In the genomic region with DNA sequence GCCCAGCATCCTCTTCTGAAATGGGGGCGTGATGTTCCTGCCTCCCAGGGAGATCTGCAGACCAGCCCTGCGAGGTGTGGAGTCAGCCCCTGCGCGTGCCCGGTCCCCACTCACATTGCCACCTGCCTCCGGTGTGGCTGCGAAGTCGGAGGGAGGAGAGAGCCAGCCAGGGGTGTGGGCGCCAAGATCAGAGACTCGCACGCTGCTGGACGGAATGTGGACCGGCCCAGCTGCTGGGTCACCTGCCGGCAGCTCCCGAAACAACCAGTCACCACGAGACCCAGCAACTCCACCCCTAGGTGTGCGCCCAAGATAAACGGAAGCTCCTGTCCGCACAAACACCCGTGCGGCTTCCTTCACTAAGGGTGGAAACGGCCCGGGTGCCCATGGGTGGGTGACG, we compare ENCODE assay signal across 30 cellular contexts.
"Had no signal": no experiment of that assay in that cellular context is flagged by ENCODE, and none has a peak within 500 bp of the region (broad histone marks: within the 10 kb centered on the region; RNA-seq: fewer than 3 reads in every experiment).

No MANE protein-coding gene starts in this region.

- H3K27me3 ChIP-seq: heart right ventricle, pancreas, sigmoid colon had no signal

- H3K36me3 Mint-ChIP-seq: activated CD8-positive, alpha-beta memory T cell treated with anti-CD3 and anti-CD28 coated beads, Interleukin-2, amount 10 ng/mL, durations not matched to agents 7 days and 5 days; activated naive CD4-positive, alpha-beta T cell treated with anti-CD3 and anti-CD28 coated beads, Interleukin-2, amount 50 U/mL, for 72 hours; naive B cell; stimulated activated effector memory CD8-positive, alpha-beta T cell treated with anti-CD3 and anti-CD28 coated beads, Interleukin-12 subunit alpha, Interleukin-12 subunit beta, amount 100 ng/mL, for 72 hours had no signal

- H3K9me3 Mint-ChIP-seq: activated naive CD4-positive, alpha-beta T cell treated with anti-CD3 and anti-CD28 coated beads, Interleukin-2, amount 50 U/mL, for 72 hours; activated T-helper 2 cell treated with anti-CD3 and anti-CD28 coated beads, Interferon-gamma antibody, Interleukin-2, Interleukin-4, amounts not matched to agents 10 μg/mL and 5 μg/mL and 100 μg/mL, durations not matched to agents 14 hours and 24 hours and 36 hours; naive B cell; nephron progenitor cell; stimulated activated effector memory CD8-positive, alpha-beta T cell treated with anti-CD3 and anti-CD28 coated beads, Interleukin-12 subunit alpha, Interleukin-12 subunit beta, amount 100 ng/mL, for 72 hours; T-helper 1 cell treated with Interleukin-12 subunit alpha and Interleukin-12 subunit beta and Interleukin-4 antibody, amounts not matched to agents 30 μg/mL and 1 μg/mL, for 36 hours had no signal

- H3K36me3 ChIP-seq: esophagus squamous epithelium, heart right ventricle, left ventricle myocardium inferior, pancreas, prostate gland, sigmoid colon, suprapubic skin, tibial artery had no signal

- H3K9me3 ChIP-seq: esophagus squamous epithelium, heart right ventricle, left ventricle myocardium inferior, pancreas, prostate gland, sigmoid colon, suprapubic skin, tibial artery had no signal

- DNase-seq: activated CD4-positive, alpha-beta T cell treated with anti-CD3 and anti-CD28 coated beads for 1 hour; activated CD4-positive, alpha-beta T cell treated with anti-CD3 and anti-CD28 coated beads, Interleukin-2, amount 50 U/mL, for 1 hour; activated CD8-positive, alpha-beta memory T cell treated with anti-CD3 and anti-CD28 coated beads, Interleukin-2, amount 10 ng/mL, durations not matched to agents 7 days and 5 days; activated CD8-positive, alpha-beta T cell treated with anti-CD3 and anti-CD28 coated beads, Interleukin-2, amount 10 ng/mL, durations not matched to agents 7 days and 5 days; activated naive CD4-positive, alpha-beta T cell; activated T-cell treated with anti-CD3 and anti-CD28 coated beads, Interleukin-2, amount 50 U/mL, for 48 hours; anterior cingulate cortex; dermis blood vessel endothelial cell; effector CD4-positive, alpha-beta T cell; esophagus squamous epithelium; foreskin melanocyte; heart right ventricle; left ventricle myocardium inferior; naive B cell; nephron progenitor cell; nucleus accumbens; pancreas; retina; sigmoid colon; small intestine; stimulated activated CD4-positive, alpha-beta T cell treated with anti-CD3 and anti-CD28 coated beads, Interleukin-4, amount 100 ng/mL, for 24 hours; T-helper 9 cell; tibial artery had no signal

- ATAC-seq: activated CD8-positive, alpha-beta memory T cell treated with anti-CD3 and anti-CD28 coated beads, Interleukin-2, amount 10 ng/mL, durations not matched to agents 7 days and 5 days; activated CD8-positive, alpha-beta T cell treated with anti-CD3 and anti-CD28 coated beads, Interleukin-2, amount 10 ng/mL, durations not matched to agents 7 days and 5 days; activated naive CD4-positive, alpha-beta T cell treated with anti-CD3 and anti-CD28 coated beads, Interleukin-2, amount 50 U/mL, for 72 hours; heart right ventricle; pancreas; stimulated activated effector memory CD8-positive, alpha-beta T cell treated with anti-CD3 and anti-CD28 coated beads, Interleukin-12 subunit alpha, Interleukin-12 subunit beta, amount 100 ng/mL, for 72 hours had no signal

- H3K27ac Mint-ChIP-seq: activated CD8-positive, alpha-beta memory T cell treated with anti-CD3 and anti-CD28 coated beads, Interleukin-2, amount 10 ng/mL, durations not matched to agents 7 days and 5 days; activated CD8-positive, alpha-beta T cell treated with anti-CD3 and anti-CD28 coated beads, Interleukin-2, amount 10 ng/mL, durations not matched to agents 7 days and 5 days; activated naive CD4-positive, alpha-beta T cell treated with anti-CD3 and anti-CD28 coated beads, Interleukin-2, amount 50 U/mL, for 72 hours; activated T-helper 2 cell treated with anti-CD3 and anti-CD28 coated beads, Interferon-gamma antibody, Interleukin-2, Interleukin-4, amounts not matched to agents 10 μg/mL and 5 μg/mL and 100 μg/mL, durations not matched to agents 14 hours and 24 hours and 36 hours; naive B cell; nephron progenitor cell; stimulated activated effector memory CD8-positive, alpha-beta T cell treated with anti-CD3 and anti-CD28 coated beads, Interleukin-12 subunit alpha, Interleukin-12 subunit beta, amount 100 ng/mL, for 72 hours; T-helper 1 cell treated with Interleukin-12 subunit alpha and Interleukin-12 subunit beta and Interleukin-4 antibody, amounts not matched to agents 30 μg/mL and 1 μg/mL, for 36 hours had no signal

- H3K27ac ChIP-seq: esophagus squamous epithelium, heart right ventricle, left ventricle myocardium inferior, pancreas, prostate gland, sigmoid colon, suprapubic skin, tibial artery had no signal

- H3K4me3 ChIP-seq: esophagus squamous epithelium, heart right ventricle, left ventricle myocardium inferior, lung, pancreas, prostate gland, sigmoid colon, suprapubic skin, tibial artery had no signal

- H3K4me3 Mint-ChIP-seq: activated CD8-positive, alpha-beta memory T cell treated with anti-CD3 and anti-CD28 coated beads, Interleukin-2, amount 10 ng/mL, durations not matched to agents 7 days and 5 days; activated CD8-positive, alpha-beta T cell treated with anti-CD3 and anti-CD28 coated beads, Interleukin-2, amount 10 ng/mL, durations not matched to agents 7 days and 5 days; naive B cell; nephron progenitor cell; stimulated activated effector memory CD8-positive, alpha-beta T cell treated with anti-CD3 and anti-CD28 coated beads, Interleukin-12 subunit alpha, Interleukin-12 subunit beta, amount 100 ng/mL, for 72 hours; T-helper 1 cell treated with Interleukin-12 subunit alpha and Interleukin-12 subunit beta and Interleukin-4 antibody, amounts not matched to agents 30 μg/mL and 1 μg/mL, for 36 hours had no signal
